ENCODE assay signal across 18 cellular contexts in the genomic region with DNA sequence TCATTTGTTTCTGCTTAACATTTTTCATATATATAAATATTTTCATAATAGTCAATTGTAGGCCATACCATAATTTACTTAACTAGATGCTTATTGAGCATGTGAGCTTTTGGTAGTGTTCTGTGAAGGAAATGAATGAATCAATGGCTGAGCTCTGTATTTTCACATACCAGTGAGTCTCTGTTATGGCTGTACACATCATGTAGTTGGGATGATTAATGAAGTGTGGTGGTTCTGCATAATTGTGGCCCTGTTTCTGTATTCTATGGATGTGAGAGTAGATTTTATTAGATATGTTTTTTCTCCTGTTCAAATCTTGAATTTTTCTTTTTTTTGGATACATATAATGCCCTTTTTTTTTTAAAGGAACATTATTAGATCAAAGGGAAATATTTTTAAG.
"Had no signal": no experiment of that assay in that cellular context is flagged by ENCODE, and none has a peak within 500 bp of the region (broad histone marks: within the 10 kb centered on the region; RNA-seq: fewer than 3 reads in every experiment).

No MANE protein-coding gene starts in this region.

- ATAC-seq: activated CD8-positive, alpha-beta T cell treated with anti-CD3 and anti-CD28 coated beads, Interleukin-2, amount 10 ng/mL, durations not matched to agents 7 days and 5 days; activated T-cell treated with anti-CD3 and anti-CD28 coated beads, Interleukin-2, amount 50 U/mL, for 72 hours; effector memory CD8-positive, alpha-beta T cell; gastroesophageal sphincter; left lung; natural killer cell treated with Interleukin-12 subunit alpha and Interleukin-12 subunit beta and Interleukin-15 and Interleukin-18, amount 100 ng/mL, for 72 hours; right cardiac atrium; T-helper 17 cell had no signal

- H3K4me3 ChIP-seq: gastroesophageal sphincter, left lung, suprapubic skin had no signal

- H3K27ac Mint-ChIP-seq: activated CD8-positive, alpha-beta T cell treated with anti-CD3 and anti-CD28 coated beads, Interleukin-2, amount 10 ng/mL, durations not matched to agents 7 days and 5 days; activated naive CD8-positive, alpha-beta T cell treated with anti-CD3 and anti-CD28 coated beads for 36 hours; activated T-cell treated with anti-CD3 and anti-CD28 coated beads, Interleukin-2, amount 50 U/mL, for 72 hours; memory B cell; natural killer cell treated with Interleukin-12 subunit alpha and Interleukin-12 subunit beta and Interleukin-15 and Interleukin-18, amount 100 ng/mL, for 72 hours; stimulated activated naive CD8-positive, alpha-beta T cell treated with anti-CD3 and anti-CD28 coated beads, Interleukin-15, Interleukin-2, amounts not matched to agents 100 ng/mL and 50 ng/mL, for 24 hours; T-helper 17 cell had no signal

- H3K4me3 Mint-ChIP-seq: activated CD8-positive, alpha-beta T cell treated with anti-CD3 and anti-CD28 coated beads, Interleukin-2, amount 10 ng/mL, durations not matched to agents 7 days and 5 days; activated naive CD8-positive, alpha-beta T cell treated with anti-CD3 and anti-CD28 coated beads for 36 hours; activated T-cell treated with anti-CD3 and anti-CD28 coated beads, Interleukin-2, amount 50 U/mL, for 72 hours; effector memory CD8-positive, alpha-beta T cell; memory B cell; natural killer cell treated with Interleukin-12 subunit alpha and Interleukin-12 subunit beta and Interleukin-15 and Interleukin-18, amount 100 ng/mL, for 72 hours; stimulated activated naive CD8-positive, alpha-beta T cell treated with anti-CD3 and anti-CD28 coated beads, Interleukin-15, Interleukin-2, amounts not matched to agents 100 ng/mL and 50 ng/mL, for 24 hours; T-helper 17 cell had no signal

- H3K27me3 Mint-ChIP-seq: effector memory CD8-positive, alpha-beta T cell; memory B cell; natural killer cell treated with Interleukin-12 subunit alpha and Interleukin-12 subunit beta and Interleukin-15 and Interleukin-18, amount 100 ng/mL, for 72 hours; T-helper 17 cell had no signal

- H3K36me3 Mint-ChIP-seq: natural killer cell treated with Interleukin-12 subunit alpha and Interleukin-12 subunit beta and Interleukin-15 and Interleukin-18, amount 100 ng/mL, for 72 hours had no signal

- DNase-seq: activated CD4-positive, alpha-beta T cell treated with anti-CD3 and anti-CD28 coated beads for 4 hours; activated CD8-positive, alpha-beta memory T cell treated with anti-CD3 and anti-CD28 coated beads, Interleukin-2, amount 50 U/mL, for 48 hours; activated CD8-positive, alpha-beta T cell treated with anti-CD3 and anti-CD28 coated beads, Interleukin-2, amount 10 ng/mL, durations not matched to agents 7 days and 5 days; activated gamma-delta T cell; activated naive CD8-positive, alpha-beta T cell treated with anti-CD3 and anti-CD28 coated beads for 36 hours; activated T-cell treated with anti-CD3 and anti-CD28 coated beads, Interleukin-2, amount 50 U/mL, for 72 hours; dermis blood vessel endothelial cell; effector memory CD8-positive, alpha-beta T cell; left lung; nucleus accumbens; right cardiac atrium; T-helper 17 cell; trophoblast cell had no signal

- H3K9me3 Mint-ChIP-seq: activated T-cell treated with anti-CD3 and anti-CD28 coated beads, Interleukin-2, amount 50 U/mL, for 72 hours; effector memory CD8-positive, alpha-beta T cell; natural killer cell treated with Interleukin-12 subunit alpha and Interleukin-12 subunit beta and Interleukin-15 and Interleukin-18, amount 100 ng/mL, for 72 hours; stimulated activated naive CD8-positive, alpha-beta T cell treated with anti-CD3 and anti-CD28 coated beads, Interleukin-15, Interleukin-2, amounts not matched to agents 100 ng/mL and 50 ng/mL, for 24 hours had no signal
